Comparison of ENCODE assay signal across 8 cellular contexts in the genomic region with DNA sequence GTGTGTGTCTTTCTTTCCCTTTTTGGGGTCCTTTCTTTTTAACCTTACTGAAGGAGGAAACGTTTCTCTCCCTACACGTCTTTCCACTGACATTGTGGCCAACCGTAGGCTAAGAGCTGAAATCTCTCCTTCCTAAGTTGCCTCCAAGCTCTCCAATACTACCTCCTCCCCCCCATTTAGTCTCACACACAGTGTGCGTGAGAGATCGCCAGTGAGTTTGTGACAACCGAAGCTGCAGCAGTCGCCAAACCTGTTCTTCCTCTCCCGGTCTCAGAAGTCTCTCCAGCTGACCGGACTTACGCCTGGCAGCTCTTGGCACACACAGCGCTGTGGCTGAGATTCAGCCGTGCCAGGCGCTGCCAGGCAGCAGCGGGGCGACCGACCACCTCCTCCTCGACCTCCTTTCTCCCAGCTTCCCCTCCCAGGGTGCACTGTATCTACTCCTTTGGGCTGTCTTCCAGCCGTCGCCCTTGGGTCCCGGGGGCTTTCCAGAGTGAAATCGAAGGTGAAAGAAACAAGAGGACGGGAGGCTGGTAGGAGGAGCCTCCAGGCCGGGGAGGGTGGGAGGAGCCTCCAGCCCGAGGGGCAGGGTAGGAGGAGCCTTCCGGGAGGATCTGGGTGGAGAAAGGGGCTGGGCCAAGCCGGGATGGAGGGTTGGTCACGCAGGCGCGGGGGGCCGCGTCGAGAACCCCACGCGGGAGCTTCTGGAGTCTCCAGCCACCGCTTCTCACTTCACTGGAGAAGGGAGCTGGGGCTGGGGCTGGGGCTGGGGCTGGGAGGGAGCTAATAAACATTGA. TPM values are rescaled to one million over a fixed set of nuclear protein-coding genes. Genes with fewer than 3 reads are reported as not detected.
A peak's percentile ranks its signal among the peaks of the same experiment; 100 is the strongest.
DNase-seq lines count a peak whose midpoint lies in the region; ATAC-seq, FAIRE-seq and TF ChIP-seq lines count a peak whose summit lies in the region.

Gene TMTC2 (plus strand): TSS at position 684 of the 797 bp plus-strand sequence.

- intact Hi-C loops in ascending aorta (cut with DNase I) = loop anchor here (2.0 kb wide), 1 partner anchor 328 kb away; the partner anchor contains the start of genes CCDC59 and METTL25

- H3K36me3 ChIP-seq in ascending aorta (no peaks in the 10 kb centered on the region), right atrium auricular region (no peaks in the 10 kb centered on the region)

- H3K4me1 ChIP-seq in ascending aorta (no peaks in the 10 kb centered on the region), right atrium auricular region (peaks cover 0 to 19% of the 10 kb centered on the region in 2 donors)

- H3K27ac ChIP-seq in ascending aorta = peak within 1 kb of the TSS; percentile 80 to 92
- peak within 1 kb of the TSS; percentile 86 to 89 for H3K27ac ChIP-seq in right atrium auricular region

- H3K4me3 ChIP-seq in ascending aorta (peak within 1 kb of the TSS; percentile 75 to 87), right atrium auricular region (peak within 1 kb of the TSS; percentile 76 to 83)

- FAIRE-seq in urothelium cell line (lab: Jason Lieb, UNC) = no peak

- H3K9me3 ChIP-seq in ascending aorta = no peaks in the 10 kb centered on the region
- no peaks in the 10 kb centered on the region for H3K9me3 ChIP-seq in right atrium auricular region

- DNase-seq in NCI-H146 treated with DMSO at 0.1 percent for 48 hours (lab: John Stamatoyannopoulos, UW; ENCODE audit: unreplicated experiment) (peak; percentile 76), T-helper 2 cell (peak; percentile 73 to 90 (median 87)), ascending aorta (ENCODE audit: low spot score in 2 of 2) (peak; percentile 72 to 93), right atrium auricular region (ENCODE audit: low spot score) (peak; percentile 89), pulmonary artery endothelial cell (ENCODE audit: low read depth, low spot score) (peak; percentile 55), urothelium cell line (ENCODE audit: low spot score) (peak; percentile 89)

- H3K27me3 ChIP-seq in ascending aorta = no peaks in the 10 kb centered on the region
- no peaks in the 10 kb centered on the region for H3K27me3 ChIP-seq in right atrium auricular region

- ATAC-seq in GM18499 (IDR thresholded peaks at IDR 0.05; ENCODE audit: insufficient read depth, unreplicated experiment) (peak; percentile 61), HG02884 (IDR thresholded peaks at IDR 0.05; ENCODE audit: unreplicated experiment) (peak; percentile 83)

- TF ChIP-seq CTCF in ascending aorta (IDR thresholded peaks at IDR 0.05) (no peak), right atrium auricular region (IDR thresholded peaks at IDR 0.05) (no peak)

RNA-seq across cellular contexts. Expression of gene TMTC2, which starts in this region (rescaled TPM):
- total RNA-seq in ascending aorta = 6.8 TPM
- 1 to 10 TPM; 2.9 to 3.2 TPM for total RNA-seq in right atrium auricular region
- total RNA-seq in pulmonary artery endothelial cell = 3.6 and 10.1 TPM in 2 replicates

Comparison
In these comparisons a context has a peak if more than half of its experiments do, and no peak if none do; other contexts are left out.
1. Peak in every context shown above with its lines: DNase-seq, ATAC-seq, H3K4me3 ChIP-seq and H3K27ac ChIP-seq.